In the genomic region with DNA sequence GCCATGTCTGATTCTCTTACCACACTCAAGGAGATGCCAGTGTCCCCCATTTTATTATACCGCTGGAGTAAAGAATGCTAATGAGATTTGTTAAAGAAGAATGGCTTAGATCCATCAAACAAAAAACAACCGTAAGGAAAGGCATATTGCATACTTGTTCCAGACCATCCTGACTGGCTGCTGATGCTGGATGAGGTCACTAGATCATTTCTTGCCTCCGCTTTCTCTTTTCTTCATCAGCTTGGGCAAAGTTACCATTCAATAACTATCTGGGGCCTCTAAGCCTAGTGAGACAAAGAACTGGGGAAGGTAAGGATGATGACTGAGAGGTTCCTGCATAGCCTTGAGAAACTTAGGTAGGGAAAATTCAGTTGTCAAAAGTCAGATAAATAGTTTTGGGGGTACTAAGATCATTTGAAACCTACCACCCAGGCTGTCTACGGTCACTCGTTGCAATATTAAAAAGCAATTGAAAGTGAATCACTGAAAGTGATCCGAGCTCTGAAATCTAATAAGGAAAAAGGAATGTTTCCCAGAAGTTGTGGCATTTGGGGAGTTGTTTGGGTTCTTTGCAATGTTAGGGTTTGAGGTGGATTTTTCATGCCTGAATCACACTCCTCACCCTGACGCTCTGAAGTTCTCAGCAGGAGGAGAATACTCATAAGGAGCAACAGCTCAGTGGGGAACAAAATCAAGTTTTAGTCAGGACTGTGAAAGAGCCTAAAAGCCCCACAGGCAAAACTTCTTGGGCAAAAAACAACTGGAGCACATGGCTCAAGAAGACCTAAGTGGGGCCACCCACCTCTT, we compare ENCODE assay signal across 17 cellular contexts.
A peak's percentile ranks its signal among the peaks of the same experiment; 100 is the strongest.
DNase-seq lines count a peak whose midpoint lies in the region; ATAC-seq, FAIRE-seq and TF ChIP-seq lines count a peak whose summit lies in the region.
"Had no signal": no experiment of that assay in that cellular context is flagged by ENCODE, and none has a peak within 500 bp of the region (broad histone marks: within the 10 kb centered on the region; RNA-seq: fewer than 3 reads in every experiment).

No MANE protein-coding gene starts in this region.

- H3K4me1 ChIP-seq in mammary epithelial cell (ENCODE audit: insufficient read depth, low read length): peaks cover 30% of the 10 kb centered on the region
- H3K4me1 ChIP-seq: BE2C, HAP-1 had no signal

- H3K36me3 ChIP-seq in mammary epithelial cell (ENCODE audit: insufficient read depth, low read length): no peaks in the 10 kb centered on the region
- H3K36me3 ChIP-seq: BE2C, HAP-1, ovary had no signal

- CTCF ChIA-PET in mammary epithelial cell (lab: Charles Lee; ENCODE audit: low non-redundant PET): no interaction called here

- H3K9ac ChIP-seq in mammary epithelial cell (ENCODE audit: insufficient read depth, low read length): no peak overlapping the region

- in situ Hi-C loops in mammary epithelial cell (cut with MboI; ENCODE audit: low sequenced_read_pairs in 2 of 2): no loop called here

- intact Hi-C loops in mammary epithelial cell (cut with micrococcal nuclease) (no loop called here), Right ventricle myocardium inferior (cut with DNase I) (no loop called here)

- WGBS in mammary epithelial cell (ENCODE audit: low coverage, missing lambda C conversion rate): 63% methylated on average over 7 of the region's 7 CpGs

- peak; percentile 92 for DNase-seq in AG09309 (ENCODE audit: low read depth)
- DNase-seq in M059J (ENCODE audit: low read depth): peak; percentile 96
- DNase-seq in mammary epithelial cell: peak; percentile 85
- DNase-seq in kidney tubule cell (ENCODE audit: low spot score): peak; percentile 36
- DNase-seq in GM12892 (ENCODE audit: insufficient read length): no peak
- DNase-seq in islet precursor cell: no peak
- DNase-seq in Right ventricle myocardium inferior (ENCODE audit: missing footprints): no peak
- DNase-seq in D341Med (ENCODE audit: low spot score): no peak
- DNase-seq: activated naive CD4-positive, alpha-beta T cell treated with anti-CD3 and anti-CD28 coated beads, Interleukin-2, amount 50 U/mL, for 16 hours; DND-41; ovary had no signal

- no peak for ATAC-seq in Right ventricle myocardium inferior
- ATAC-seq: stimulated activated effector memory CD8-positive, alpha-beta T cell treated with anti-CD3 and anti-CD28 coated beads, Interleukin-12 subunit alpha, Interleukin-12 subunit beta, amount 100 ng/mL, for 72 hours had no signal

- H4K20me1 ChIP-seq in mammary epithelial cell (ENCODE audit: insufficient read depth, low read length): no peaks in the 10 kb centered on the region

- TF ChIP-seq CTCF in AG09309 (IDR thresholded peaks at IDR 0.05; ENCODE audit: control insufficient read depth, insufficient read depth, low read depth, low read length, missing control alignments): no peak
- TF ChIP-seq CTCF in mammary epithelial cell (conservative IDR thresholded peaks at IDR 0.05 in 1 of 2, IDR thresholded peaks at IDR 0.05 in 1 of 2; ENCODE audit: extremely low read depth in 1 of 2, insufficient read depth in 1 of 2, low read depth in 1 of 2, low read length in 2 of 2): no peak

- dilution Hi-C loops in mammary epithelial cell (cut with HindIII; ENCODE audit: low sequenced_read_pairs): no loop called here

- no peak for TF ChIP-seq POLR2A in GM12892 (IDR thresholded peaks at IDR 0.05; ENCODE audit: low read depth, low read length)

- peak overlapping the region; percentile 67 for H3K27ac ChIP-seq in mammary epithelial cell (ENCODE audit: insufficient read depth, low read depth, low read length)
- H3K27ac ChIP-seq: hepatocyte, ovary had no signal

- no peak for FAIRE-seq in GM12892 (lab: Jason Lieb, UNC)
- FAIRE-seq: GM18507 had no signal

- no TSS peak for BruUV-seq in mammary epithelial cell (replicated peaks; lab: Mats Ljungman, UMichigan)

- no peaks in the 10 kb centered on the region for H3K79me2 ChIP-seq in mammary epithelial cell (ENCODE audit: insufficient read depth, low read length)
- H3K79me2 ChIP-seq: hepatocyte had no signal

- H3K4me3 ChIP-seq in AG09309 (ENCODE audit: control insufficient read depth, low read depth, low read length) (no peak overlapping the region), mammary epithelial cell (replicated peaks in 1 of 3; ENCODE audit: insufficient read depth in 1 of 3, low read depth in 2 of 3, low read length in 3 of 3) (no peak overlapping the region)
- H3K4me3 ChIP-seq: HAP-1, hepatocyte, lung, ovary had no signal

- H3K4me2 ChIP-seq in mammary epithelial cell (ENCODE audit: insufficient read depth, low read depth, low read length): peak overlapping the region; percentile 51
- H3K4me2 ChIP-seq: hepatocyte had no signal

- no peaks in the 10 kb centered on the region for H3K9me3 ChIP-seq in mammary epithelial cell (replicated peaks; ENCODE audit: insufficient read depth, low read length)
- H3K9me3 ChIP-seq: BE2C, HAP-1, ovary had no signal

- H3K27me3 ChIP-seq in mammary epithelial cell (ENCODE audit: insufficient read depth, low read length): no peaks in the 10 kb centered on the region
- H3K27me3 ChIP-seq: BE2C, hepatocyte, ovary had no signal

- H2AFZ ChIP-seq in mammary epithelial cell (ENCODE audit: low read depth, low read length): peak overlapping the region; percentile 58
- H2AFZ ChIP-seq: hepatocyte had no signal

Comparison
In these comparisons a context has a peak if more than half of its experiments do, and no peak if none do; other contexts are left out.
1. DNase-seq: peak in AG09309 (single experiment), M059J (single experiment), mammary epithelial cell (single experiment) and kidney tubule cell (single experiment); none in GM12892 (single experiment), islet precursor cell (single experiment), Right ventricle myocardium inferior (single experiment) and D341Med (single experiment).